Comparison of ENCODE assay signal across 21 cellular contexts in genomic region chr6:133248241-133249001, GRCh38. TPM values are rescaled to one million over a fixed set of nuclear protein-coding genes. Genes with fewer than 3 reads are reported as not detected.
A peak's percentile ranks its signal among the peaks of the same experiment; 100 is the strongest.
DNase-seq lines count a peak whose midpoint lies in the region; TF ChIP-seq lines count a peak whose summit lies in the region.
"Had no signal": no experiment of that assay in that cellular context is flagged by ENCODE, and none has a peak within 500 bp of the region (broad histone marks: within the 10 kb centered on the region; RNA-seq: fewer than 3 reads in every experiment).

No MANE protein-coding gene starts in this region.

- H3K4me3 Mint-ChIP-seq in chondrocyte (ENCODE audit: unreplicated experiment), result no peak overlapping the region
- no peak overlapping the region for H3K4me3 Mint-ChIP-seq in Calu3 (ENCODE audit: low read depth, unreplicated experiment)
- H3K4me3 Mint-ChIP-seq: activated T-cell treated with anti-CD3 and anti-CD28 coated beads, Interleukin-2, amount 50 U/mL, for 24 hours; brain; dendritic cell treated with granulocyte-macrophage colony-stimulating factor and Interleukin-4, amounts not matched to agents 40 ng/mL and 50 ng/mL, for 4 days had no signal

- no peaks in the 10 kb centered on the region for H3K36me3 Mint-ChIP-seq in chondrocyte (ENCODE audit: low read depth)
- peaks cover 10% of the 10 kb centered on the region for H3K36me3 Mint-ChIP-seq in Calu3 (ENCODE audit: insufficient read depth, unreplicated experiment)
- H3K36me3 Mint-ChIP-seq: activated naive CD4-positive, alpha-beta T cell treated with anti-CD3 and anti-CD28 coated beads, Interleukin-2, amount 50 U/mL, for 72 hours; brain had no signal

- no peak overlapping the region for H3K27ac Mint-ChIP-seq in chondrocyte (ENCODE audit: unreplicated experiment)
- no peak overlapping the region for H3K27ac Mint-ChIP-seq in Calu3 (ENCODE audit: unreplicated experiment)
- H3K27ac Mint-ChIP-seq: activated naive CD4-positive, alpha-beta T cell treated with anti-CD3 and anti-CD28 coated beads, Interleukin-2, amount 50 U/mL, for 72 hours; activated T-cell treated with anti-CD3 and anti-CD28 coated beads, Interleukin-2, amount 50 U/mL, for 24 hours; dendritic cell treated with granulocyte-macrophage colony-stimulating factor and Interleukin-4, amounts not matched to agents 40 ng/mL and 50 ng/mL, for 4 days had no signal

- CTCF ChIA-PET in Calu3 (lab: Charles Lee), result no interaction called here

- H3K4me1 Mint-ChIP-seq in chondrocyte (ENCODE audit: low read depth) (peaks cover 5% of the 10 kb centered on the region), Calu3 (ENCODE audit: low read depth, unreplicated experiment) (peaks cover 37% of the 10 kb centered on the region)

- intact Hi-C loops in Calu3 (cut with micrococcal nuclease; ENCODE audit: unreplicated experiment), result loop anchor here (10.0 kb wide), 1 partner anchor 154 kb away; no protein-coding TSS in a partner anchor

- H3K4me3 ChIP-seq in fibroblast of villous mesenchyme (ENCODE audit: low read depth, low read length), result no peak overlapping the region
- H3K4me3 ChIP-seq: gastroesophageal sphincter, upper lobe of left lung had no signal

- H3K27me3 Mint-ChIP-seq in chondrocyte (ENCODE audit: low read depth), result peaks cover 15% of the 10 kb centered on the region
- no peaks in the 10 kb centered on the region for H3K27me3 Mint-ChIP-seq in Calu3 (ENCODE audit: unreplicated experiment)

- DNase-seq in H4 (ENCODE audit: low spot score), result peak; percentile 80
- DNase-seq in M059J (ENCODE audit: low read depth), result peak; percentile 86
- DNase-seq in amniotic epithelial cell (ENCODE audit: low read depth), result peak; percentile 82
- peak; percentile 48 for DNase-seq in fibroblast of villous mesenchyme (ENCODE audit: low read depth)
- DNase-seq in chondrocyte (ENCODE audit: low spot score), result no peak
- no peak for DNase-seq in COR-L47 (lab: John Stamatoyannopoulos, UW)
- DNase-seq in Calu3, result no peak
- DNase-seq: activated T-cell treated with anti-CD3 and anti-CD28 coated beads, Interleukin-2, amount 50 U/mL, for 24 hours; BE2C; EL; kidney; MM.1S; NCI-H1694 treated with DMSO at 0.1 percent for 48 hours; NCI-H345; retina; T1000; upper lobe of left lung had no signal

- no peaks in the 10 kb centered on the region for H3K9me3 Mint-ChIP-seq in chondrocyte (ENCODE audit: low read depth)
- H3K9me3 Mint-ChIP-seq in Calu3 (ENCODE audit: low read depth, unreplicated experiment), result no peaks in the 10 kb centered on the region
- H3K9me3 Mint-ChIP-seq: activated naive CD4-positive, alpha-beta T cell treated with anti-CD3 and anti-CD28 coated beads, Interleukin-2, amount 50 U/mL, for 72 hours; activated T-cell treated with anti-CD3 and anti-CD28 coated beads, Interleukin-2, amount 50 U/mL, for 24 hours; brain; dendritic cell treated with granulocyte-macrophage colony-stimulating factor and Interleukin-4, amounts not matched to agents 40 ng/mL and 50 ng/mL, for 4 days had no signal

- no peak for TF ChIP-seq CTCF in fibroblast of villous mesenchyme (IDR thresholded peaks at IDR 0.05; ENCODE audit: insufficient read depth, low read depth, low read length)
- TF ChIP-seq CTCF in chondrocyte (IDR thresholded peaks at IDR 0.05), result no peak
- TF ChIP-seq CTCF in Calu3 (IDR thresholded peaks at IDR 0.05; ENCODE audit: unreplicated experiment), result no peak

- no TSS peak for BruUV-seq in Calu3 (replicated peaks; lab: Mats Ljungman, UMichigan)

RNA-seq across cellular contexts. Expression of gene EYA4, which starts 7.3 kb away (rescaled TPM):
- 25.7 and 33.7 TPM in 2 replicates for total RNA-seq in H4 (2014; rRNA removed; shearing (Covaris generic))
- 8.2 and 12.0 TPM in 2 replicates for total RNA-seq in M059J (2014; rRNA removed; shearing (Covaris generic))
- total RNA-seq in fibroblast of villous mesenchyme, result under 0.01 TPM in 2 replicates
- total RNA-seq in chondrocyte, result 1.7 to 8.6 TPM (median 7.9 TPM) in 3 replicates
- total RNA-seq in Calu3 (2022), result 38.8 and 55.1 TPM in 2 replicates
- total RNA-seq: activated naive CD4-positive, alpha-beta T cell treated with anti-CD3 and anti-CD28 coated beads, Interleukin-2, amount 50 U/mL, for 72 hours had no signal

Comparison
In these comparisons a context has a peak if more than half of its experiments do, and no peak if none do; other contexts are left out.
1. DNase-seq: peak in H4 (single experiment), M059J (single experiment), amniotic epithelial cell (single experiment) and fibroblast of villous mesenchyme (single experiment); none in chondrocyte (single experiment), COR-L47 (single experiment) and Calu3 (single experiment).